Comparison of ENCODE assay signal across 10 cellular contexts in the genomic region with DNA sequence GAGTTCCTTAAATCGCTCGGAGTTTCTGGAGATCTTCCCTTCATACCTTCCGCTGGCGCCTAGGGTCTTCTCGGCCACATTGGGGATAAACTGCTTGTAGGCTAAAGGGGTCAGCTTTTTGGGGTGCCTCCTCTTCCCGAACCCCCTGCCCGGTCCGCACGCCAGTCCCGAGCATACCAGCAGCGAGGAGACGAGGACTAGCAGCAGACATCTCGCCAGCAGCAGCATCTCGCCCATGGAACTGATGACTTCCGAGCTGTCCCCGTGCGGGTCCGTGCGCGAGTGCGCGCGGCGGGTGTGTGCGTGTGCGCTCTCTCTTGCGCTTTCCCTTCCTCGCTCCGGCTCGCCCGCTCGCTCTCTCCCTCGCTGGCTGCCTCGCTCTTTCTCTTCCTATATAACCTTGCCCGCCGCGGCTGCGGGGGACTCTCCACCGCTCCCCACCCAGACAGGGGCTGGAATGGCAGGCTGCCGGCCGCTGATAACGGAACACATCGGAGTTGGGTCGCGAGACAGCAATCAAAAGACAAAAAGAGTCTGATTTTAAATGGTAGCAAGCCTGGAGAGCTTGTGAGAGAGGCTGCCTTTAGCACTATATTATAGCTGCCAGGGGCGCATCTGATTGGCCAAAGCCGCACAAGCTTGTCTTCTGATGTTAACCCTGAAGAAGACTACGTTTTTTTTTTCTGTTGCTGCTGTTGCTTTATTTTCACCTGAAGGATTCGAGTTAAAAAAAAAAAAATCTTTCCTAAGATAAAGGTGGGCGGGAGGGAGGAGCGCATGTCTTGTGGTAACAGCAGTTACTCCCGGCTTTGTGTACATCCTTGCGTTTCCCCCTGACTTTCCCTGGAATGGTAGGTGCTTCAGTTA. TPM values are rescaled to one million over a fixed set of nuclear protein-coding genes. Genes with fewer than 3 reads are reported as not detected.
DNase-seq lines count a peak whose midpoint lies in the region; ATAC-seq, FAIRE-seq and TF ChIP-seq lines count a peak whose summit lies in the region.
"Had no signal": no experiment of that assay in that cellular context is flagged by ENCODE, and none has a peak within 500 bp of the region (broad histone marks: within the 10 kb centered on the region; RNA-seq: fewer than 3 reads in every experiment).

TSS of gene SHH (minus strand) at position 569 of the 867 bp plus-strand sequence. CDS start at position 228, 341 bp downstream.

- peaks cover 21% of the 10 kb centered on the region for H3K4me1 Mint-ChIP-seq in Caco-2 (ENCODE audit: low read depth, unreplicated experiment)

- TF ChIP-seq CTCF in Caco-2 (IDR thresholded peaks at IDR 0.05; ENCODE audit: insufficient read depth in 1 of 2, low read depth in 1 of 2, low read length in 1 of 2, severe bottlenecking in 1 of 2, unreplicated experiment in 1 of 2) (no peak), epithelial cell of proximal tubule (conservative IDR thresholded peaks at IDR 0.05; ENCODE audit: low read depth, low read length) (no peak)

- peak within 1 kb of the TSS; percentile 35 for H3K4me3 ChIP-seq in Caco-2 (ENCODE audit: low read depth, low read length)
- H3K4me3 ChIP-seq in epithelial cell of proximal tubule (ENCODE audit: low read depth, low read length) = peak within 1 kb of the TSS; percentile 68
- peak within 1 kb of the TSS; percentile 26 for H3K4me3 ChIP-seq in neuron (ENCODE audit: low read length)

- H3K27me3 ChIP-seq in Caco-2 (replicated peaks; ENCODE audit: control insufficient read depth, insufficient read depth, low read length) = peaks cover 4% of the 10 kb centered on the region
- H3K27me3 ChIP-seq in neuron (ENCODE audit: insufficient read depth, low read length) = peaks cover 74% of the 10 kb centered on the region

- peak within 1 kb of the TSS; percentile 38 for H2AFZ ChIP-seq in neuron (ENCODE audit: low read depth, low read length)

- H3K36me3 Mint-ChIP-seq in Caco-2 (ENCODE audit: insufficient read depth, unreplicated experiment) = peaks cover 12% of the 10 kb centered on the region

- BruUV-seq in Caco-2 (replicated peaks; lab: Mats Ljungman, UMichigan) = TSS peak; percentile 39

- DNase-seq in Caco-2 (no peak), NCI-H748 (lab: John Stamatoyannopoulos, UW; ENCODE audit: unreplicated experiment) (peak; percentile 87), epithelial cell of proximal tubule (ENCODE audit: low read depth) (no peak), NCI-H1930 (lab: John Stamatoyannopoulos, UW) (no peak), left cardiac atrium (no peak), GM19239 (ENCODE audit: insufficient read length, low spot score) (no peak)
- DNase-seq: islet precursor cell had no signal

- no peaks in the 10 kb centered on the region for H3K9me3 Mint-ChIP-seq in Caco-2 (ENCODE audit: unreplicated experiment)
- H3K9me3 Mint-ChIP-seq: activated naive CD4-positive, alpha-beta T cell treated with anti-CD3 and anti-CD28 coated beads, Interleukin-2, amount 50 U/mL, for 72 hours had no signal

- FAIRE-seq in GM19239 (lab: Jason Lieb, UNC) = no peak

- peaks cover 28% of the 10 kb centered on the region for H3K4me1 ChIP-seq in Caco-2
- H3K4me1 ChIP-seq in neuron (ENCODE audit: insufficient read depth, low read length) = peaks cover 41% of the 10 kb centered on the region

- peaks cover 19% of the 10 kb centered on the region for H3K27me3 Mint-ChIP-seq in Caco-2 (ENCODE audit: insufficient read depth, unreplicated experiment)

- CTCF ChIA-PET in Caco-2 (lab: Charles Lee) = interaction anchor here (0.6 to 0.7 kb wide), 2 partner anchors 33 to 44 kb away, joined by 3 to 6 read pairs; no protein-coding TSS in a partner anchor

- H3K36me3 ChIP-seq in Caco-2 (ENCODE audit: control insufficient read depth, insufficient read depth, low read length) (no peaks in the 10 kb centered on the region), neuron (ENCODE audit: insufficient read depth, low read length) (no peaks in the 10 kb centered on the region)

- intact Hi-C loops in Caco-2 (cut with micrococcal nuclease; ENCODE audit: unreplicated experiment) = loop anchor here (5.0 to 10.0 kb wide), 3 partner anchors 345 to 955 kb away; no protein-coding TSS in a partner anchor
- intact Hi-C loops in left cardiac atrium (cut with DNase I) = loop anchor here in 1 of 2 donors (5.0 kb wide), 1 partner anchor 660 kb away; no protein-coding TSS in a partner anchor

- ATAC-seq in HG03457 (IDR thresholded peaks at IDR 0.05; ENCODE audit: unreplicated experiment) = no peak
- ATAC-seq in left cardiac atrium = no peak

- POLR2A ChIA-PET in Caco-2 (lab: Charles Lee) = interaction anchor here (0.6 kb wide), 1 partner anchor 803 kb away, joined by 6 read pairs; no protein-coding TSS in a partner anchor

- no peaks in the 10 kb centered on the region for H3K9me3 ChIP-seq in Caco-2
- no peaks in the 10 kb centered on the region for H3K9me3 ChIP-seq in neuron (ENCODE audit: low read length)

- H3K27ac Mint-ChIP-seq in Caco-2 (ENCODE audit: unreplicated experiment) = no peak within 1 kb of the TSS
- H3K27ac Mint-ChIP-seq: activated naive CD4-positive, alpha-beta T cell treated with anti-CD3 and anti-CD28 coated beads, Interleukin-2, amount 50 U/mL, for 72 hours had no signal

- H3K4me3 Mint-ChIP-seq in Caco-2 (ENCODE audit: unreplicated experiment) = peak within 1 kb of the TSS; percentile 79

RNA-seq across cellular contexts. Expression of gene SHH, which starts in this region (rescaled TPM):
- total RNA-seq in Caco-2 (2022) (4.7 and 6.2 TPM in 2 replicates), epithelial cell of proximal tubule (1.7 and 4.4 TPM in 2 replicates), left cardiac atrium (not detected)
- total RNA-seq: activated naive CD4-positive, alpha-beta T cell treated with anti-CD3 and anti-CD28 coated beads, Interleukin-2, amount 50 U/mL, for 72 hours had no signal
